Comparison of ENCODE assay signal across 9 cellular contexts in genomic region chr19:18917593-18917992, GRCh38. TPM values are rescaled to one million over a fixed set of nuclear protein-coding genes. Genes with fewer than 3 reads are reported as not detected.
DNase-seq lines count a peak whose midpoint lies in the region; ATAC-seq and TF ChIP-seq lines count a peak whose summit lies in the region.
"Not testable (repeated sequence)": the region's sequence is repeated elsewhere in the genome, so short reads cannot be mapped to it uniquely, and the experiment has no call there.
"Had no signal": no experiment of that assay in that cellular context is flagged by ENCODE, and none has a peak within 500 bp of the region (broad histone marks: within the 10 kb centered on the region; RNA-seq: fewer than 3 reads in every experiment).

No MANE protein-coding gene starts in this region.

- H3K27me3 Mint-ChIP-seq in CD8-positive, alpha-beta memory T cell; T-helper 17 cell; activated T-helper 17 cell treated with anti-CD3 and anti-CD28 coated beads, Interleukin-2, amount 50 U/mL, for 72 hours; neural progenitor cell (ENCODE audit: insufficient read depth, low read depth): not testable (repeated sequence)

- H3F3A ChIP-seq in neural progenitor cell (ENCODE audit: low read depth), result not testable (repeated sequence)

- not testable (repeated sequence) for BruUV-seq in mammary epithelial cell (replicated peaks; lab: Mats Ljungman, UMichigan)

- intact Hi-C loops in mammary epithelial cell (cut with micrococcal nuclease), result loop anchor here (5.0 kb wide), 1 partner anchor 325 kb away; no protein-coding TSS in a partner anchor

- H3K36me3 Mint-ChIP-seq in CD8-positive, alpha-beta memory T cell, result peaks cover 0 to 64% (median 6%) of the 10 kb centered on the region in 3 donors
- not testable (repeated sequence) for H3K36me3 Mint-ChIP-seq in T-helper 17 cell (ENCODE audit: low read depth)
- H3K36me3 Mint-ChIP-seq in activated T-helper 17 cell treated with anti-CD3 and anti-CD28 coated beads, Interleukin-2, amount 50 U/mL, for 72 hours (ENCODE audit: low read depth), result peaks cover 87% of the 10 kb centered on the region
- peaks cover 15% of the 10 kb centered on the region for H3K36me3 Mint-ChIP-seq in neural progenitor cell

- H2AFZ ChIP-seq in Karpas-422 (ENCODE audit: low read length); mammary epithelial cell (ENCODE audit: low read depth, low read length); hepatocyte; neural progenitor cell (replicated peaks): not testable (repeated sequence)

- in situ Hi-C loops in mammary epithelial cell (cut with MboI; ENCODE audit: low sequenced_read_pairs in 2 of 2), result not testable (repeated sequence)

- H3K4me3 Mint-ChIP-seq in CD8-positive, alpha-beta memory T cell, result peak overlapping the region; percentile 55 to 95 (median 77)
- peak overlapping the region; percentile 96 for H3K4me3 Mint-ChIP-seq in T-helper 17 cell
- peak overlapping the region; percentile 90 for H3K4me3 Mint-ChIP-seq in activated T-helper 17 cell treated with anti-CD3 and anti-CD28 coated beads, Interleukin-2, amount 50 U/mL, for 72 hours
- H3K4me3 Mint-ChIP-seq in neural progenitor cell, result peak overlapping the region; percentile 91

- H3K36me3 ChIP-seq in CD8-positive, alpha-beta memory T cell (ENCODE audit: insufficient read depth, low read length); mammary epithelial cell (ENCODE audit: insufficient read depth, low read length); hepatocyte (replicated peaks; ENCODE audit: insufficient read depth, low read depth); neural progenitor cell: not testable (repeated sequence)
- peaks cover 10% of the 10 kb centered on the region; the same call in 1 of the 2 replicates for H3K36me3 ChIP-seq in Karpas-422 (ENCODE audit: insufficient read depth, low read length)

- H3K27ac Mint-ChIP-seq in CD8-positive, alpha-beta memory T cell, result peak overlapping the region in 7 of 8 donors; percentile 46 to 98 (median 70)
- H3K27ac Mint-ChIP-seq in T-helper 17 cell, result peak overlapping the region; percentile 95
- H3K27ac Mint-ChIP-seq in activated T-helper 17 cell treated with anti-CD3 and anti-CD28 coated beads, Interleukin-2, amount 50 U/mL, for 72 hours, result peak overlapping the region; percentile 54
- not testable (repeated sequence) for H3K27ac Mint-ChIP-seq in neural progenitor cell

- not testable (repeated sequence) for H3K9me3 ChIP-seq in CD8-positive, alpha-beta memory T cell (ENCODE audit: low read length); Karpas-422 (ENCODE audit: low read length); T-helper 17 cell (ENCODE audit: control insufficient read depth, low read length, poor library complexity, severe bottlenecking); mammary epithelial cell (replicated peaks; ENCODE audit: insufficient read depth, low read length); hepatocyte (ENCODE audit: low read depth); neural progenitor cell (ENCODE audit: low read depth)

- not testable (repeated sequence) for H3K27ac ChIP-seq in CD8-positive, alpha-beta memory T cell (ENCODE audit: low read depth, low read length); Karpas-422 (ENCODE audit: low read length); mammary epithelial cell (ENCODE audit: insufficient read depth, low read depth, low read length); hepatocyte; neural progenitor cell

- dilution Hi-C loops in mammary epithelial cell (cut with HindIII; ENCODE audit: low sequenced_read_pairs), result not testable (repeated sequence)

- not testable (repeated sequence) for H3K27me3 ChIP-seq in CD8-positive, alpha-beta memory T cell (ENCODE audit: insufficient read depth, low read length, poor library complexity, severe bottlenecking); Karpas-422 (ENCODE audit: low read length); mammary epithelial cell (ENCODE audit: insufficient read depth, low read length); hepatocyte; neural progenitor cell

- peak overlapping the region; percentile 73 for H3K4me2 ChIP-seq in Karpas-422 (ENCODE audit: low read depth, low read length, poor library complexity, severe bottlenecking)
- H3K4me2 ChIP-seq in mammary epithelial cell (ENCODE audit: insufficient read depth, low read depth, low read length), result peak overlapping the region; percentile 79
- peak overlapping the region; percentile 89 for H3K4me2 ChIP-seq in hepatocyte
- H3K4me2 ChIP-seq in neural progenitor cell, result not testable (repeated sequence)

- H3K4me1 Mint-ChIP-seq in CD8-positive, alpha-beta memory T cell, result peaks cover 42 to 63% (median 48%) of the 10 kb centered on the region in 3 donors
- H3K4me1 Mint-ChIP-seq in T-helper 17 cell (peaks cover 39% of the 10 kb centered on the region), neural progenitor cell (peaks cover 19% of the 10 kb centered on the region)
- H3K4me1 Mint-ChIP-seq in activated T-helper 17 cell treated with anti-CD3 and anti-CD28 coated beads, Interleukin-2, amount 50 U/mL, for 72 hours, result not testable (repeated sequence)

- CTCF ChIA-PET in CD8-positive, alpha-beta memory T cell (lab: Charles Lee); mammary epithelial cell (lab: Charles Lee; ENCODE audit: low non-redundant PET): not testable (repeated sequence)

- 53% methylated on average over 9 of the region's 9 CpGs for WGBS in mammary epithelial cell (ENCODE audit: low coverage, missing lambda C conversion rate)
- 94% methylated on average over 9 of the region's 9 CpGs for WGBS in hepatocyte (ENCODE audit: low lambda C conversion rate, missing lambda C conversion rate)

- H4K20me1 ChIP-seq in Karpas-422 (ENCODE audit: insufficient read depth, low read depth, low read length); mammary epithelial cell (ENCODE audit: insufficient read depth, low read length): not testable (repeated sequence)
- peaks cover 21% of the 10 kb centered on the region for H4K20me1 ChIP-seq in hepatocyte (ENCODE audit: insufficient read depth, poor library complexity, severe bottlenecking)
- H4K20me1 ChIP-seq in neural progenitor cell (ENCODE audit: low read depth), result peaks cover 29% of the 10 kb centered on the region

- H3K4me1 ChIP-seq in CD8-positive, alpha-beta memory T cell (ENCODE audit: insufficient read depth, low read length), result peaks cover 25% of the 10 kb centered on the region
- peaks cover 22% of the 10 kb centered on the region for H3K4me1 ChIP-seq in Karpas-422 (ENCODE audit: low read length)
- peaks cover 15% of the 10 kb centered on the region for H3K4me1 ChIP-seq in mammary epithelial cell (ENCODE audit: insufficient read depth, low read length)
- peaks cover 11% of the 10 kb centered on the region for H3K4me1 ChIP-seq in hepatocyte (ENCODE audit: insufficient read depth)
- H3K4me1 ChIP-seq in neural progenitor cell, result not testable (repeated sequence)

- not testable (repeated sequence) for H3K9me2 ChIP-seq in Karpas-422 (replicated peaks; ENCODE audit: insufficient read depth, low read length); hepatocyte (replicated peaks; ENCODE audit: insufficient read depth)

- not testable (repeated sequence) for H3K9me3 Mint-ChIP-seq in CD8-positive, alpha-beta memory T cell; activated T-helper 17 cell treated with anti-CD3 and anti-CD28 coated beads, Interleukin-2, amount 50 U/mL, for 72 hours; neural progenitor cell

- peak overlapping the region; percentile 79; the same call in 1 of the 2 replicates for H3K9ac ChIP-seq in Karpas-422 (ENCODE audit: low read length)
- not testable (repeated sequence) for H3K9ac ChIP-seq in mammary epithelial cell (ENCODE audit: insufficient read depth, low read length); neural progenitor cell

- not testable (repeated sequence) for TF ChIP-seq CTCF in mammary epithelial cell (conservative IDR thresholded peaks at IDR 0.05 in 1 of 2, IDR thresholded peaks at IDR 0.05 in 1 of 2; ENCODE audit: extremely low read depth in 1 of 2, insufficient read depth in 1 of 2, low read depth in 1 of 2, low read length in 2 of 2); hepatocyte (IDR thresholded peaks at IDR 0.05; ENCODE audit: poor library complexity); neural progenitor cell (IDR thresholded peaks at IDR 0.05)

- not testable (repeated sequence) for H3K4me3 ChIP-seq in CD8-positive, alpha-beta memory T cell (ENCODE audit: low read length); hepatocyte; neural progenitor cell
- peak overlapping the region; percentile 45; the same call in 1 of the 2 replicates for H3K4me3 ChIP-seq in Karpas-422 (ENCODE audit: low read length)
- peak overlapping the region in 1 of 3 experiments; percentile 85 for H3K4me3 ChIP-seq in mammary epithelial cell (replicated peaks in 1 of 3; ENCODE audit: insufficient read depth in 1 of 3, low read depth in 2 of 3, low read length in 3 of 3)

- peaks cover 70% of the 10 kb centered on the region for H3K79me2 ChIP-seq in Karpas-422 (ENCODE audit: low read length)
- peaks cover 92% of the 10 kb centered on the region for H3K79me2 ChIP-seq in mammary epithelial cell (ENCODE audit: insufficient read depth, low read length)
- H3K79me2 ChIP-seq in hepatocyte, result peaks cover 75% of the 10 kb centered on the region
- peaks cover 59% of the 10 kb centered on the region for H3K79me2 ChIP-seq in neural progenitor cell (ENCODE audit: low read depth)

- not testable (repeated sequence) for DNase-seq in CD8-positive, alpha-beta memory T cell; Karpas-422; T-helper 17 cell; mammary epithelial cell; hepatocyte (ENCODE audit: low spot score); neural progenitor cell (ENCODE audit: low spot score)

- POLR2A ChIA-PET in CD8-positive, alpha-beta memory T cell (lab: Charles Lee), result interaction anchor here (0.7 kb wide), 2 partner anchors 73 to 170 kb away, joined by 4 to 6 read pairs; no protein-coding TSS in a partner anchor

- ATAC-seq in T-helper 17 cell; activated T-helper 17 cell treated with anti-CD3 and anti-CD28 coated beads, Interleukin-2, amount 50 U/mL, for 72 hours (replicated peaks): not testable (repeated sequence)

RNA-seq across cellular contexts. Expression of gene COPE, which starts 1.6 kb away (rescaled TPM):
- total RNA-seq in CD8-positive, alpha-beta memory T cell, result 100 to 1,000 TPM; 177 to 184 TPM
- 300 TPM for polyA plus RNA-seq in CD8-positive, alpha-beta memory T cell
- total RNA-seq in Karpas-422 (2014; rRNA removed; shearing (Covaris generic); ENCODE audit: low replicate concordance), result 145 and 153 TPM in 2 replicates
- 100 to 1,000 TPM; 166 to 185 TPM for total RNA-seq in T-helper 17 cell
- 100 to 1,000 TPM; 166 to 171 TPM for total RNA-seq in activated T-helper 17 cell treated with anti-CD3 and anti-CD28 coated beads, Interleukin-2, amount 50 U/mL, for 72 hours
- total RNA-seq in mammary epithelial cell, result 100 to 1,000 TPM; 180 to 226 TPM
- 248 TPM for polyA plus RNA-seq in mammary epithelial cell
- polyA minus RNA-seq in mammary epithelial cell, result 75.2 TPM
- total RNA-seq in hepatocyte, result 222 and 228 TPM in 2 replicates
- 397 and 413 TPM in 2 replicates for polyA plus RNA-seq in hepatocyte
- total RNA-seq in neural progenitor cell (ENCODE audit: low replicate concordance), result 95.2 and 225 TPM in 2 replicates

RNA-seq across cellular contexts. Expression of gene DDX49, which starts 1.9 kb away (rescaled TPM):
- total RNA-seq in CD8-positive, alpha-beta memory T cell, result 10 to 100 TPM; 92.5 to 95.1 TPM
- polyA plus RNA-seq in CD8-positive, alpha-beta memory T cell, result 28.5 TPM
- total RNA-seq in Karpas-422 (2014; rRNA removed; shearing (Covaris generic); ENCODE audit: low replicate concordance), result 49.3 and 74.5 TPM in 2 replicates
- total RNA-seq in T-helper 17 cell (10 to 100 TPM; 45.2 to 49.1 TPM), mammary epithelial cell (10 to 100 TPM; 44.2 to 47.7 TPM), hepatocyte (45.8 and 46.0 TPM in 2 replicates), neural progenitor cell (ENCODE audit: low replicate concordance) (19.9 and 23.4 TPM in 2 replicates)
- 10 to 100 TPM; 33.7 to 54.4 TPM for total RNA-seq in activated T-helper 17 cell treated with anti-CD3 and anti-CD28 coated beads, Interleukin-2, amount 50 U/mL, for 72 hours
- polyA plus RNA-seq in mammary epithelial cell (44.4 TPM), hepatocyte (57.8 and 61.3 TPM in 2 replicates)
- polyA minus RNA-seq in mammary epithelial cell, result 27.9 TPM

RNA-seq across cellular contexts. Expression of gene CERS1, which starts 21.6 kb away (rescaled TPM):
- not detected for total RNA-seq in CD8-positive, alpha-beta memory T cell
- polyA plus RNA-seq in CD8-positive, alpha-beta memory T cell, result not detected
- total RNA-seq in Karpas-422 (2014; rRNA removed; shearing (Covaris generic); ENCODE audit: low replicate concordance), result not detected in 2 replicates
- total RNA-seq in T-helper 17 cell (not detected), mammary epithelial cell (1 to 10 TPM in 1 of 2 donors, under 1 TPM in 1; 0.33 to 1.4 TPM), hepatocyte (3.0 and 5.3 TPM in 2 replicates), neural progenitor cell (ENCODE audit: low replicate concordance) (1.9 and 7.6 TPM in 2 replicates)
- not detected for total RNA-seq in activated T-helper 17 cell treated with anti-CD3 and anti-CD28 coated beads, Interleukin-2, amount 50 U/mL, for 72 hours
- polyA plus RNA-seq in mammary epithelial cell (0.65 TPM), hepatocyte (4.9 and 5.7 TPM in 2 replicates)
- not detected for polyA minus RNA-seq in mammary epithelial cell
- total RNA-seq: subcutaneous adipose tissue; T-helper 1 cell treated with Interleukin-12 subunit alpha and Interleukin-12 subunit beta and Interleukin-4 antibody, amounts not matched to agents 30 ng/mL and 1 ng/mL, for 36 hours had no signal

RNA-seq across cellular contexts. Expression of gene HOMER3, which starts 23.4 kb away (rescaled TPM):
- 1 to 10 TPM; 1.2 to 1.3 TPM for total RNA-seq in CD8-positive, alpha-beta memory T cell
- polyA plus RNA-seq in CD8-positive, alpha-beta memory T cell, result 0.58 TPM
- 0.90 TPM in 1 of 2 replicates, not detected in the other for total RNA-seq in Karpas-422 (2014; rRNA removed; shearing (Covaris generic); ENCODE audit: low replicate concordance)
- total RNA-seq in T-helper 17 cell (1 to 10 TPM; 3.3 to 4.7 TPM), mammary epithelial cell (100 to 1,000 TPM; 114 to 138 TPM), hepatocyte (28.9 and 44.0 TPM in 2 replicates), neural progenitor cell (ENCODE audit: low replicate concordance) (28.2 and 66.9 TPM in 2 replicates)
- 1 to 10 TPM in 1 of 2 donors, under 1 TPM in 1; 0.63 to 1.7 TPM for total RNA-seq in activated T-helper 17 cell treated with anti-CD3 and anti-CD28 coated beads, Interleukin-2, amount 50 U/mL, for 72 hours
- polyA plus RNA-seq in mammary epithelial cell (110 TPM), hepatocyte (41.4 and 53.4 TPM in 2 replicates)
- polyA minus RNA-seq in mammary epithelial cell, result 18.1 TPM
